ENCODE assay signal across 23 cellular contexts in genomic region chr1:65632230-65632629, GRCh38.
A peak's percentile ranks its signal among the peaks of the same experiment; 100 is the strongest.
DNase-seq lines count a peak whose midpoint lies in the region; ATAC-seq and TF ChIP-seq lines count a peak whose summit lies in the region.
"Had no signal": no experiment of that assay in that cellular context is flagged by ENCODE, and none has a peak within 500 bp of the region (broad histone marks: within the 10 kb centered on the region; RNA-seq: fewer than 3 reads in every experiment).

No MANE protein-coding gene starts in this region.

- no peak for ATAC-seq in central memory CD8-positive, alpha-beta T cell (replicated peaks; ENCODE audit: extremely low read depth, poor library complexity, severe bottlenecking)
- ATAC-seq: A549 had no signal

- H3K79me2 ChIP-seq in hepatocyte, result no peaks in the 10 kb centered on the region

- H3K9me3 ChIP-seq in hepatocyte (ENCODE audit: low read depth) (no peaks in the 10 kb centered on the region), mucosa of rectum (ENCODE audit: control insufficient read depth in 2 of 2, low read length in 2 of 2) (no peaks in the 10 kb centered on the region), transverse colon (no peaks in the 10 kb centered on the region)
- H3K9me3 ChIP-seq: A549; BE2C; BLaER1 treated with 17β-estradiol and CSF1 and Interleukin-3, amounts not matched to agents 10 nM and 100 nM; HAP-1 had no signal

- H3K4me3 ChIP-seq in hepatocyte, result no peak overlapping the region
- H3K4me3 ChIP-seq in mucosa of rectum (ENCODE audit: low read length in 2 of 2), result no peak overlapping the region
- no peak overlapping the region for H3K4me3 ChIP-seq in transverse colon
- H3K4me3 ChIP-seq: A549; BLaER1 treated with 17β-estradiol and CSF1 and Interleukin-3, amounts not matched to agents 10 nM and 100 nM; HAP-1 had no signal

- no peaks in the 10 kb centered on the region for H4K20me1 ChIP-seq in hepatocyte (ENCODE audit: insufficient read depth, poor library complexity, severe bottlenecking)
- H4K20me1 ChIP-seq: BLaER1 treated with 17β-estradiol and CSF1 and Interleukin-3, amounts not matched to agents 10 nM and 100 nM had no signal

- H3K27me3 ChIP-seq in hepatocyte (no peaks in the 10 kb centered on the region), mucosa of rectum (ENCODE audit: control insufficient read depth in 2 of 2, insufficient read depth in 2 of 2, low read length in 2 of 2) (no peaks in the 10 kb centered on the region), transverse colon (no peaks in the 10 kb centered on the region)
- H3K27me3 ChIP-seq: BE2C; BLaER1 treated with 17β-estradiol and CSF1 and Interleukin-3, amounts not matched to agents 10 nM and 100 nM had no signal

- no peak for DNase-seq in central memory CD8-positive, alpha-beta T cell (ENCODE audit: low spot score in 2 of 2)
- DNase-seq in hepatocyte (ENCODE audit: low spot score) (no peak), transverse colon (no peak), GM03348 (ENCODE audit: low spot score) (no peak), NCI-H2081 treated with DMSO at 0.1 percent for 48 hours (lab: John Stamatoyannopoulos, UW) (no peak), NCI-H2171 treated with DMSO at 0.1 percent for 48 hours (lab: John Stamatoyannopoulos, UW) (no peak)
- DNase-seq: 8988T; ACHN; AML-193; BE2C; CD4-positive, alpha-beta T cell; CD8-positive, alpha-beta memory T cell; DMS 273 treated with DMSO at 0.1 percent for 48 hours; DMS79; EL; GDM1; GOT3; HFFc6 had no signal

- TF ChIP-seq CTCF in hepatocyte (IDR thresholded peaks at IDR 0.05; ENCODE audit: poor library complexity) (no peak), transverse colon (IDR thresholded peaks at IDR 0.05) (no peak)

- H3K36me3 Mint-ChIP-seq in central memory CD8-positive, alpha-beta T cell (ENCODE audit: insufficient read depth), result no peaks in the 10 kb centered on the region
- H3K36me3 Mint-ChIP-seq: CD14-positive monocyte had no signal

- no peaks in the 10 kb centered on the region for H3K9me2 ChIP-seq in hepatocyte (replicated peaks; ENCODE audit: insufficient read depth)

- no peak overlapping the region for H2AFZ ChIP-seq in hepatocyte

- no peaks in the 10 kb centered on the region for H3K9me3 Mint-ChIP-seq in central memory CD8-positive, alpha-beta T cell
- H3K9me3 Mint-ChIP-seq: CD14-positive monocyte; CD4-positive, alpha-beta T cell; CD8-positive, alpha-beta memory T cell; HFFc6 had no signal

- peaks cover 11% of the 10 kb centered on the region for H3K4me1 ChIP-seq in hepatocyte (ENCODE audit: insufficient read depth)
- no peaks in the 10 kb centered on the region for H3K4me1 ChIP-seq in mucosa of rectum (ENCODE audit: control insufficient read depth in 2 of 2, insufficient read depth in 2 of 2, low read length in 2 of 2)
- peaks cover 0 to 23% (median 4%) of the 10 kb centered on the region in 4 donors for H3K4me1 ChIP-seq in transverse colon
- H3K4me1 ChIP-seq: A549; BE2C; BLaER1 treated with 17β-estradiol and CSF1 and Interleukin-3, amounts not matched to agents 10 nM and 100 nM; HAP-1 had no signal

- in situ Hi-C loops in transverse colon (cut with MboI; ENCODE audit: low pct_ligation_motif_present in 1 of 4, low pct_unique_long_range_greater_than_20kb in 1 of 4, low sequenced_read_pairs in 3 of 4), result no loop called here

- intact Hi-C loops in transverse colon (cut with DNase I; ENCODE audit: low total_unique reads), result no loop called here

- TF ChIP-seq EP300 in transverse colon (IDR thresholded peaks at IDR 0.05; ENCODE audit: low read depth), result no peak

- H3K36me3 ChIP-seq in hepatocyte (replicated peaks; ENCODE audit: insufficient read depth, low read depth), result no peaks in the 10 kb centered on the region
- H3K36me3 ChIP-seq in mucosa of rectum (ENCODE audit: control insufficient read depth in 2 of 2, insufficient read depth in 2 of 2, low read length in 2 of 2), result no peaks in the 10 kb centered on the region
- H3K36me3 ChIP-seq in transverse colon, result no peaks in the 10 kb centered on the region
- H3K36me3 ChIP-seq: BE2C; BLaER1 treated with 17β-estradiol and CSF1 and Interleukin-3, amounts not matched to agents 10 nM and 100 nM; HAP-1 had no signal

- H3K9ac ChIP-seq in mucosa of rectum (ENCODE audit: low read depth in 1 of 2, low read length in 2 of 2), result peak overlapping the region in 1 of 2 donors; percentile 38
- H3K9ac ChIP-seq: BLaER1 treated with 17β-estradiol and CSF1 and Interleukin-3, amounts not matched to agents 10 nM and 100 nM had no signal

- H3K27ac Mint-ChIP-seq in central memory CD8-positive, alpha-beta T cell (ENCODE audit: low read depth), result peak overlapping the region; percentile 5
- H3K27ac Mint-ChIP-seq: CD14-positive monocyte; CD4-positive, alpha-beta T cell; CD8-positive, alpha-beta memory T cell; HFFc6 had no signal

- no peaks in the 10 kb centered on the region for H3K27me3 Mint-ChIP-seq in central memory CD8-positive, alpha-beta T cell
- H3K27me3 Mint-ChIP-seq: CD4-positive, alpha-beta T cell had no signal

- H3K27ac ChIP-seq in hepatocyte (peak overlapping the region; percentile 18), mucosa of rectum (ENCODE audit: low read depth in 2 of 2, low read length in 2 of 2) (peak overlapping the region; percentile 52 to 58), transverse colon (peak overlapping the region; percentile 50 to 66 (median 60))
- H3K27ac ChIP-seq: A549; BLaER1 treated with 17β-estradiol and CSF1 and Interleukin-3, amounts not matched to agents 10 nM and 100 nM had no signal

- no peak overlapping the region for H3K4me3 Mint-ChIP-seq in central memory CD8-positive, alpha-beta T cell
- H3K4me3 Mint-ChIP-seq: CD14-positive monocyte; CD4-positive, alpha-beta T cell; CD8-positive, alpha-beta memory T cell; HFFc6 had no signal

- no peaks in the 10 kb centered on the region for H3K4me1 Mint-ChIP-seq in central memory CD8-positive, alpha-beta T cell
- H3K4me1 Mint-ChIP-seq: CD14-positive monocyte; CD8-positive, alpha-beta memory T cell had no signal

- no peak for TF ChIP-seq POLR2A in transverse colon (IDR thresholded peaks at IDR 0.05)

- WGBS in hepatocyte (ENCODE audit: low lambda C conversion rate, missing lambda C conversion rate), result 82% methylated on average over 2 of the region's 2 CpGs
- 40 to 64% methylated on average over 2 of the region's 2 CpGs for WGBS in transverse colon (ENCODE audit: low coverage in 1 of 2), 2 donors

- H3K4me2 ChIP-seq in hepatocyte, result no peak overlapping the region
- H3K4me2 ChIP-seq: A549; BLaER1 treated with 17β-estradiol and CSF1 and Interleukin-3, amounts not matched to agents 10 nM and 100 nM had no signal
